ENCODE assay signal across 20 cellular contexts in the genomic region with DNA sequence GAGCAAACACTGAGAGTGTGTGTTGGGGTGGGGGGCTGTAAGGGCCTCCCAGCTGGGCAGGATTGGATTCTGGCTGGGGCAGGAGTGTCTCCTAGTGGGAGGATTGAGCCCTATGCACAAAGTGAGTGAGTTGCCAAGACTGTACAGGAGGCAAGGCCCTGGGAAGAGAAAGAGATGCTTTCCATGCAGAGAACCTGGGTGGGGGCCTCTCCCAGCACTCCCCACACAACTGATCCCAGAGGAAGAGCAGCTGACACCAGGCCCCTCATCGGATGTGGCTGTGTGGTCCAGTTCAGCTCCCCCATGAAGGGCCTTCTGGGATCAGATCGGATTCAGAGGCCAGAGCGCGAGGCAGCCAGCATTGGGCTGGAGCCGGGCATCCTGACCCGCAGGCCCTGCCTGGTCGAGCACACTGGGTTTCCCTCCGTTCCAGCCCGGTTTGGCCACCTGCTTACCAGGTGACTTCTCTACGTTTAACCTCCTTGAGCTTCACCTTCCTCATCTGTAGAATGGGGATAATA. TPM values are rescaled to one million over a fixed set of nuclear protein-coding genes. Genes with fewer than 3 reads are reported as not detected.
DNase-seq lines count a peak whose midpoint lies in the region; ATAC-seq and TF ChIP-seq lines count a peak whose summit lies in the region.
"Had no signal": no experiment of that assay in that cellular context is flagged by ENCODE, and none has a peak within 500 bp of the region (broad histone marks: within the 10 kb centered on the region; RNA-seq: fewer than 3 reads in every experiment).

No MANE protein-coding gene starts in this region.

- H3K4me1 Mint-ChIP-seq in activated CD8-positive, alpha-beta memory T cell treated with anti-CD3 and anti-CD28 coated beads, Interleukin-2, amount 10 ng/mL, durations not matched to agents 7 days and 5 days = no peaks in the 10 kb centered on the region
- H3K4me1 Mint-ChIP-seq in neural progenitor cell (no peaks in the 10 kb centered on the region), T-helper 17 cell (no peaks in the 10 kb centered on the region)
- H3K4me1 Mint-ChIP-seq: IgD-negative memory B cell had no signal

- DNase-seq in activated CD8-positive, alpha-beta memory T cell treated with anti-CD3 and anti-CD28 coated beads for 24 hours = peak; percentile 21
- DNase-seq in activated CD8-positive, alpha-beta memory T cell treated with anti-CD3 and anti-CD28 coated beads, Interleukin-2, amount 10 ng/mL, durations not matched to agents 7 days and 5 days = no peak
- peak; percentile 26 for DNase-seq in ecto neural progenitor cell (ENCODE audit: low spot score)
- peak in 2 of 3 donors; percentile 5 to 14 for DNase-seq in right lobe of liver
- DNase-seq in stomach = peak; percentile 20
- DNase-seq in neural progenitor cell (ENCODE audit: low spot score) = no peak
- DNase-seq in activated T-cell treated with anti-CD3 and anti-CD28 coated beads, Interleukin-2, amount 50 U/mL, for 1 hour = no peak
- DNase-seq in T-helper 17 cell = no peak
- DNase-seq: HFFc6, MG63, NCI-H1048, NCI-H1436, NCI-H1930, NCI-H226, NCI-H524, RPMI8226 had no signal

- H3K27me3 Mint-ChIP-seq in activated CD8-positive, alpha-beta memory T cell treated with anti-CD3 and anti-CD28 coated beads, Interleukin-2, amount 10 ng/mL, durations not matched to agents 7 days and 5 days = peaks cover 8% of the 10 kb centered on the region
- peaks cover 18% of the 10 kb centered on the region for H3K27me3 Mint-ChIP-seq in neural progenitor cell (ENCODE audit: insufficient read depth, low read depth)
- peaks cover 36% of the 10 kb centered on the region for H3K27me3 Mint-ChIP-seq in T-helper 17 cell

- intact Hi-C loops in right lobe of liver (cut with DNase I) = no loop called here
- intact Hi-C loops in stomach (cut with DNase I; ENCODE audit: low total_unique reads) = no loop called here

- no peaks in the 10 kb centered on the region for H3K79me2 ChIP-seq in neural progenitor cell (ENCODE audit: low read depth)

- CTCF ChIA-PET in activated CD8-positive, alpha-beta memory T cell treated with anti-CD3 and anti-CD28 coated beads, Interleukin-2, amount 10 ng/mL, durations not matched to agents 7 days and 5 days (lab: Charles Lee) = no interaction called here

- no peaks in the 10 kb centered on the region for H3K36me3 Mint-ChIP-seq in activated CD8-positive, alpha-beta memory T cell treated with anti-CD3 and anti-CD28 coated beads, Interleukin-2, amount 10 ng/mL, durations not matched to agents 7 days and 5 days
- H3K36me3 Mint-ChIP-seq in neural progenitor cell = no peaks in the 10 kb centered on the region
- H3K36me3 Mint-ChIP-seq in T-helper 17 cell (ENCODE audit: low read depth) = no peaks in the 10 kb centered on the region
- H3K36me3 Mint-ChIP-seq: IgD-negative memory B cell had no signal

- H3K27ac ChIP-seq in right lobe of liver (no peak overlapping the region), stomach (no peak overlapping the region), neural progenitor cell (no peak overlapping the region)
- H3K27ac ChIP-seq: 22Rv1, C4-2B, HL-60 had no signal

- H3K4me3 Mint-ChIP-seq in activated CD8-positive, alpha-beta memory T cell treated with anti-CD3 and anti-CD28 coated beads, Interleukin-2, amount 10 ng/mL, durations not matched to agents 7 days and 5 days = no peak overlapping the region
- no peak overlapping the region for H3K4me3 Mint-ChIP-seq in neural progenitor cell
- H3K4me3 Mint-ChIP-seq in T-helper 17 cell = no peak overlapping the region
- H3K4me3 Mint-ChIP-seq: HFFc6, IgD-negative memory B cell had no signal

- H3K4me3 ChIP-seq in right lobe of liver (no peak overlapping the region), stomach (no peak overlapping the region), neural progenitor cell (no peak overlapping the region)
- H3K4me3 ChIP-seq: MG63 had no signal

- no peaks in the 10 kb centered on the region for H4K20me1 ChIP-seq in neural progenitor cell (ENCODE audit: low read depth)

- H3K27ac Mint-ChIP-seq in activated CD8-positive, alpha-beta memory T cell treated with anti-CD3 and anti-CD28 coated beads, Interleukin-2, amount 10 ng/mL, durations not matched to agents 7 days and 5 days = no peak overlapping the region
- H3K27ac Mint-ChIP-seq in neural progenitor cell = no peak overlapping the region
- no peak overlapping the region for H3K27ac Mint-ChIP-seq in T-helper 17 cell
- H3K27ac Mint-ChIP-seq: HFFc6, IgD-negative memory B cell had no signal

- no peak overlapping the region for H3K9ac ChIP-seq in neural progenitor cell

- TF ChIP-seq EP300 in stomach (IDR thresholded peaks at IDR 0.05) = no peak

- H3K9me3 ChIP-seq in right lobe of liver = no peaks in the 10 kb centered on the region
- H3K9me3 ChIP-seq in stomach = no peaks in the 10 kb centered on the region
- no peaks in the 10 kb centered on the region for H3K9me3 ChIP-seq in neural progenitor cell (ENCODE audit: low read depth)
- no peaks in the 10 kb centered on the region for H3K9me3 ChIP-seq in T-helper 17 cell (ENCODE audit: control insufficient read depth, low read length, poor library complexity, severe bottlenecking)

- no peak for TF ChIP-seq POLR2A in right lobe of liver (IDR thresholded peaks at IDR 0.05)
- TF ChIP-seq POLR2A in stomach (IDR thresholded peaks at IDR 0.05) = no peak

- H3K4me2 ChIP-seq in neural progenitor cell = no peak overlapping the region

- H3K9me3 Mint-ChIP-seq in activated CD8-positive, alpha-beta memory T cell treated with anti-CD3 and anti-CD28 coated beads, Interleukin-2, amount 10 ng/mL, durations not matched to agents 7 days and 5 days (ENCODE audit: low read depth) = no peaks in the 10 kb centered on the region
- peaks cover 6% of the 10 kb centered on the region for H3K9me3 Mint-ChIP-seq in neural progenitor cell
- H3K9me3 Mint-ChIP-seq: HFFc6 had no signal

- ATAC-seq in activated CD8-positive, alpha-beta memory T cell treated with anti-CD3 and anti-CD28 coated beads, Interleukin-2, amount 10 ng/mL, durations not matched to agents 7 days and 5 days = no peak
- ATAC-seq in right lobe of liver = no peak
- no peak for ATAC-seq in T-helper 17 cell

- H3K27me3 ChIP-seq in right lobe of liver (no peaks in the 10 kb centered on the region), stomach (peaks cover 0 to 5% (median 0%) of the 10 kb centered on the region in 3 donors), neural progenitor cell (peaks cover 37% of the 10 kb centered on the region)
- H3K27me3 ChIP-seq: MG63 had no signal

- H3K36me3 ChIP-seq in right lobe of liver (no peaks in the 10 kb centered on the region), stomach (no peaks in the 10 kb centered on the region), neural progenitor cell (no peaks in the 10 kb centered on the region)
- H3K36me3 ChIP-seq: MG63 had no signal

- WGBS in right lobe of liver (ENCODE audit: insufficient coverage, low coverage, low lambda C conversion rate, missing lambda C conversion rate) = 94% methylated on average over 5 of the region's 10 CpGs
- WGBS in stomach, 5 donors = 76 to 95% (median 88%) methylated on average over 9 to 10 of the region's 10 CpGs

- no peak overlapping the region for H2AFZ ChIP-seq in neural progenitor cell (replicated peaks)

- no peaks in the 10 kb centered on the region for H3K4me1 ChIP-seq in right lobe of liver
- H3K4me1 ChIP-seq in stomach = peaks cover 0 to 5% (median 2%) of the 10 kb centered on the region in 4 donors
- no peaks in the 10 kb centered on the region for H3K4me1 ChIP-seq in neural progenitor cell

- H3F3A ChIP-seq in neural progenitor cell (ENCODE audit: low read depth) = no peaks in the 10 kb centered on the region

- no peak for TF ChIP-seq CTCF in right lobe of liver (IDR thresholded peaks at IDR 0.05)
- TF ChIP-seq CTCF in stomach (IDR thresholded peaks at IDR 0.05) = no peak
- TF ChIP-seq CTCF in neural progenitor cell (IDR thresholded peaks at IDR 0.05) = no peak

RNA-seq across cellular contexts. Expression of gene FAHD2A, which starts 49.4 kb away (rescaled TPM):
- total RNA-seq in activated CD8-positive, alpha-beta memory T cell treated with anti-CD3 and anti-CD28 coated beads, Interleukin-2, amount 10 ng/mL, durations not matched to agents 7 days and 5 days = 10 to 100 TPM; 36.0 to 38.6 TPM
- total RNA-seq in right lobe of liver (10 to 100 TPM; 62.2 to 80.1 (median 75.7) TPM), stomach (10 to 100 TPM; 11.7 to 40.7 (median 14.3) TPM), neural progenitor cell (ENCODE audit: low replicate concordance) (36.4 and 37.0 TPM in 2 replicates), T-helper 17 cell (10 to 100 TPM; 19.1 to 19.8 TPM)
- polyA plus RNA-seq in stomach = 10 to 100 TPM; 26.2 to 31.1 (median 26.6) TPM

RNA-seq across cellular contexts. Expression of gene KCNIP3, which starts 56.0 kb away (rescaled TPM):
- not detected for total RNA-seq in activated CD8-positive, alpha-beta memory T cell treated with anti-CD3 and anti-CD28 coated beads, Interleukin-2, amount 10 ng/mL, durations not matched to agents 7 days and 5 days
- total RNA-seq in right lobe of liver (1 to 10 TPM in 4 of 6 experiments, under 1 TPM in 2; 0.46 to 3.3 (median 1.2) TPM), stomach (1 to 10 TPM in 3 of 5 donors, not detected in 2; 1.3 to 2.4 (median 1.6) TPM), neural progenitor cell (ENCODE audit: low replicate concordance) (0.64 and 1.1 TPM in 2 replicates), T-helper 17 cell (not detected)
- polyA plus RNA-seq in stomach = 1 to 10 TPM; 3.1 to 4.4 (median 3.9) TPM
- polyA plus RNA-seq: IgD-negative memory B cell had no signal

Comparison
In these comparisons a context has a peak if more than half of its experiments do, and no peak if none do; other contexts are left out.
1. DNase-seq: peak in activated CD8-positive, alpha-beta memory T cell treated with anti-CD3 and anti-CD28 coated beads for 24 hours (single experiment), ecto neural progenitor cell (single experiment), right lobe of liver (2 of 3) and stomach (single experiment); none in activated CD8-positive, alpha-beta memory T cell treated with anti-CD3 and anti-CD28 coated beads, Interleukin-2, amount 10 ng/mL, durations not matched to agents 7 days and 5 days (single experiment), neural progenitor cell (single experiment), activated T-cell treated with anti-CD3 and anti-CD28 coated beads, Interleukin-2, amount 50 U/mL, for 1 hour (single experiment) and T-helper 17 cell (0 of 3).